21 cellular contexts compared by ENCODE assay signal in genomic region chr2:12341919-12342318, GRCh38.
"Had no signal": no experiment of that assay in that cellular context is flagged by ENCODE, and none has a peak within 500 bp of the region (broad histone marks: within the 10 kb centered on the region; RNA-seq: fewer than 3 reads in every experiment).

No MANE protein-coding gene starts in this region.

- H3K4me3 Mint-ChIP-seq: activated CD8-positive, alpha-beta T cell treated with anti-CD3 and anti-CD28 coated beads, Interleukin-2, amount 10 ng/mL, durations not matched to agents 7 days and 5 days; activated T-cell treated with anti-CD3 and anti-CD28 coated beads, Interleukin-2, amount 50 U/mL, for 4 hours; naive thymus-derived CD8-positive, alpha-beta T cell had no signal

- H3K36me3 ChIP-seq: ascending aorta, ovary, tibial nerve, vagina had no signal

- DNase-seq: activated CD4-positive, alpha-beta T cell treated with anti-CD3 and anti-CD28 coated beads for 48 hours; activated CD4-positive, CD25-positive, alpha-beta regulatory T cell; activated CD8-positive, alpha-beta T cell treated with anti-CD3 and anti-CD28 coated beads, Interleukin-2, amount 10 ng/mL, durations not matched to agents 7 days and 5 days; activated effector memory CD4-positive, alpha-beta T cell treated with Interleukin-2 at 50 U/mL for 16 hours; activated naive CD4-positive, alpha-beta T cell treated with anti-CD3 and anti-CD28 coated beads, Interleukin-2, amount 50 U/mL, for 16 hours; activated T-cell treated with anti-CD3 and anti-CD28 coated beads, Interleukin-2, amount 50 U/mL, for 4 hours; dermis blood vessel endothelial cell; effector memory CD4-positive, alpha-beta T cell; foreskin melanocyte; glutamatergic neuron; mesenchymal stem cell; naive thymus-derived CD8-positive, alpha-beta T cell; ovary; psoas muscle; right cardiac atrium; stimulated activated naive CD8-positive, alpha-beta T cell treated with anti-CD3 and anti-CD28 coated beads, Interleukin-15, Interleukin-2, amounts not matched to agents 100 U/mL and 50 U/mL, for 24 hours; T-helper 1 cell; T-helper 9 cell had no signal

- H3K27ac ChIP-seq: ascending aorta, ovary, psoas muscle, tibial nerve, vagina had no signal

- ATAC-seq: activated CD8-positive, alpha-beta T cell treated with anti-CD3 and anti-CD28 coated beads, Interleukin-2, amount 10 ng/mL, durations not matched to agents 7 days and 5 days; activated T-cell treated with anti-CD3 and anti-CD28 coated beads, Interleukin-2, amount 50 U/mL, for 4 hours; naive thymus-derived CD8-positive, alpha-beta T cell; psoas muscle; right cardiac atrium; stimulated activated naive CD8-positive, alpha-beta T cell treated with anti-CD3 and anti-CD28 coated beads, Interleukin-15, Interleukin-2, amounts not matched to agents 100 U/mL and 50 U/mL, for 24 hours had no signal

- H3K27me3 ChIP-seq: ascending aorta, ovary, tibial nerve, vagina had no signal

- H3K36me3 Mint-ChIP-seq: naive thymus-derived CD8-positive, alpha-beta T cell had no signal

- H3K4me3 ChIP-seq: ascending aorta, ovary, psoas muscle, tibial nerve, vagina had no signal

- H3K4me1 ChIP-seq: ascending aorta, psoas muscle, tibial nerve, vagina had no signal

- H3K27ac Mint-ChIP-seq: activated CD8-positive, alpha-beta T cell treated with anti-CD3 and anti-CD28 coated beads, Interleukin-2, amount 10 ng/mL, durations not matched to agents 7 days and 5 days; naive thymus-derived CD8-positive, alpha-beta T cell had no signal

- H3K9me3 ChIP-seq: ascending aorta, psoas muscle, tibial nerve, vagina had no signal
